Comparison of ENCODE assay signal across 38 cellular contexts in genomic region chr14:84541008-84541407, GRCh38.
"Had no signal": no experiment of that assay in that cellular context is flagged by ENCODE, and none has a peak within 500 bp of the region (broad histone marks: within the 10 kb centered on the region; RNA-seq: fewer than 3 reads in every experiment).

No MANE protein-coding gene starts in this region.

- H3K27ac Mint-ChIP-seq: activated naive CD4-positive, alpha-beta T cell treated with anti-CD3 and anti-CD28 coated beads, Interleukin-2, amount 10 ng/mL, durations not matched to agents 7 days and 5 days; activated naive CD4-positive, alpha-beta T cell treated with anti-CD3 and anti-CD28 coated beads, Interleukin-2, amount 50 U/mL, for 24 hours; activated naive CD4-positive, alpha-beta T cell treated with anti-CD3 and anti-CD28 coated beads, Interleukin-2, amount 50 U/mL, for 72 hours; activated naive CD8-positive, alpha-beta T cell; activated naive CD8-positive, alpha-beta T cell treated with anti-CD3 and anti-CD28 coated beads for 36 hours; activated naive CD8-positive, alpha-beta T cell treated with anti-CD3 and anti-CD28 coated beads, Interleukin-2, amount 10 ng/mL, durations not matched to agents 7 days and 5 days; activated naive CD8-positive, alpha-beta T cell treated with anti-CD3 and anti-CD28 coated beads, Interleukin-2, amount 50 U/mL, for 24 hours; activated T-cell treated with anti-CD3 and anti-CD28 coated beads, Interleukin-2, amount 50 U/mL, for 24 hours; activated T-cell treated with anti-CD3 and anti-CD28 coated beads, Interleukin-2, amount 50 U/mL, for 72 hours; activated T-helper 1 cell treated with anti-CD3 and anti-CD28 coated beads, Interleukin-12 subunit alpha, Interleukin-12 subunit beta, Interleukin-2, Interleukin-4 antibody, amounts not matched to agents 30 ng/mL and 10 ng/mL and 1 ng/mL, durations not matched to agents 14 hours and 24 hours and 36 hours; activated T-helper 17 cell treated with anti-CD3 and anti-CD28 coated beads, Interleukin-2, amount 50 U/mL, for 72 hours; activated T-helper 2 cell treated with anti-CD3 and anti-CD28 coated beads, Interferon-gamma antibody, Interleukin-2, Interleukin-4, amounts not matched to agents 10 μg/mL and 5 μg/mL and 100 μg/mL, durations not matched to agents 14 hours and 24 hours and 36 hours; brain had no signal

- H3K4me3 Mint-ChIP-seq: activated naive CD4-positive, alpha-beta T cell treated with anti-CD3 and anti-CD28 coated beads, Interleukin-2, amount 10 ng/mL, durations not matched to agents 7 days and 5 days; activated naive CD4-positive, alpha-beta T cell treated with anti-CD3 and anti-CD28 coated beads, Interleukin-2, amount 50 U/mL, for 24 hours; activated naive CD8-positive, alpha-beta T cell; activated naive CD8-positive, alpha-beta T cell treated with anti-CD3 and anti-CD28 coated beads for 36 hours; activated naive CD8-positive, alpha-beta T cell treated with anti-CD3 and anti-CD28 coated beads, Interleukin-2, amount 10 ng/mL, durations not matched to agents 7 days and 5 days; activated naive CD8-positive, alpha-beta T cell treated with anti-CD3 and anti-CD28 coated beads, Interleukin-2, amount 50 U/mL, for 24 hours; activated T-cell treated with anti-CD3 and anti-CD28 coated beads, Interleukin-2, amount 50 U/mL, for 24 hours; activated T-cell treated with anti-CD3 and anti-CD28 coated beads, Interleukin-2, amount 50 U/mL, for 4 hours; activated T-cell treated with anti-CD3 and anti-CD28 coated beads, Interleukin-2, amount 50 U/mL, for 72 hours; activated T-helper 1 cell treated with anti-CD3 and anti-CD28 coated beads, Interleukin-12 subunit alpha, Interleukin-12 subunit beta, Interleukin-2, Interleukin-4 antibody, amounts not matched to agents 30 ng/mL and 10 ng/mL and 1 ng/mL, durations not matched to agents 14 hours and 24 hours and 36 hours; activated T-helper 17 cell treated with anti-CD3 and anti-CD28 coated beads, Interleukin-2, amount 50 U/mL, for 72 hours; brain; central memory CD8-positive, alpha-beta T cell had no signal

- H3K27me3 Mint-ChIP-seq: activated naive CD4-positive, alpha-beta T cell treated with anti-CD3 and anti-CD28 coated beads, Interleukin-2, amount 10 ng/mL, durations not matched to agents 7 days and 5 days; activated naive CD4-positive, alpha-beta T cell treated with anti-CD3 and anti-CD28 coated beads, Interleukin-2, amount 50 U/mL, for 24 hours; activated naive CD8-positive, alpha-beta T cell; activated naive CD8-positive, alpha-beta T cell treated with anti-CD3 and anti-CD28 coated beads for 36 hours; activated naive CD8-positive, alpha-beta T cell treated with anti-CD3 and anti-CD28 coated beads, Interleukin-2, amount 10 ng/mL, durations not matched to agents 7 days and 5 days; activated naive CD8-positive, alpha-beta T cell treated with anti-CD3 and anti-CD28 coated beads, Interleukin-2, amount 50 U/mL, for 24 hours; activated T-cell treated with anti-CD3 and anti-CD28 coated beads, Interleukin-2, amount 50 U/mL, for 24 hours; activated T-helper 17 cell treated with anti-CD3 and anti-CD28 coated beads, Interleukin-2, amount 50 U/mL, for 72 hours; brain; central memory CD8-positive, alpha-beta T cell had no signal

- H3K27ac ChIP-seq: adrenal gland, ascending aorta, body of pancreas, brain microvascular endothelial cell, breast epithelium, cardiac muscle cell had no signal

- H3K4me1 Mint-ChIP-seq: activated naive CD4-positive, alpha-beta T cell treated with anti-CD3 and anti-CD28 coated beads, Interleukin-2, amount 10 ng/mL, durations not matched to agents 7 days and 5 days; activated naive CD4-positive, alpha-beta T cell treated with anti-CD3 and anti-CD28 coated beads, Interleukin-2, amount 50 U/mL, for 24 hours; activated naive CD8-positive, alpha-beta T cell treated with anti-CD3 and anti-CD28 coated beads for 36 hours; activated naive CD8-positive, alpha-beta T cell treated with anti-CD3 and anti-CD28 coated beads, Interleukin-2, amount 10 ng/mL, durations not matched to agents 7 days and 5 days; activated naive CD8-positive, alpha-beta T cell treated with anti-CD3 and anti-CD28 coated beads, Interleukin-2, amount 50 U/mL, for 24 hours; activated T-helper 17 cell treated with anti-CD3 and anti-CD28 coated beads, Interleukin-2, amount 50 U/mL, for 72 hours; central memory CD8-positive, alpha-beta T cell had no signal

- ATAC-seq: activated naive CD4-positive, alpha-beta T cell treated with anti-CD3 and anti-CD28 coated beads, Interleukin-2, amount 50 U/mL, for 72 hours; activated naive CD8-positive, alpha-beta T cell treated with anti-CD3 and anti-CD28 coated beads, Interleukin-2, amount 50 U/mL, for 24 hours; activated T-cell treated with anti-CD3 and anti-CD28 coated beads, Interleukin-2, amount 50 U/mL, for 4 hours; activated T-cell treated with anti-CD3 and anti-CD28 coated beads, Interleukin-2, amount 50 U/mL, for 72 hours; activated T-helper 17 cell treated with anti-CD3 and anti-CD28 coated beads, Interleukin-2, amount 50 U/mL, for 72 hours; body of pancreas had no signal

- H3K27me3 ChIP-seq: adrenal gland, ascending aorta, body of pancreas, brain microvascular endothelial cell, breast epithelium, cardiac muscle cell had no signal

- H3K36me3 Mint-ChIP-seq: activated naive CD4-positive, alpha-beta T cell treated with anti-CD3 and anti-CD28 coated beads, Interleukin-2, amount 10 ng/mL, durations not matched to agents 7 days and 5 days; activated naive CD4-positive, alpha-beta T cell treated with anti-CD3 and anti-CD28 coated beads, Interleukin-2, amount 50 U/mL, for 24 hours; activated naive CD4-positive, alpha-beta T cell treated with anti-CD3 and anti-CD28 coated beads, Interleukin-2, amount 50 U/mL, for 72 hours; activated naive CD8-positive, alpha-beta T cell; activated naive CD8-positive, alpha-beta T cell treated with anti-CD3 and anti-CD28 coated beads for 36 hours; activated naive CD8-positive, alpha-beta T cell treated with anti-CD3 and anti-CD28 coated beads, Interleukin-2, amount 10 ng/mL, durations not matched to agents 7 days and 5 days; brain had no signal

- H3K4me3 ChIP-seq: adrenal gland, ascending aorta, body of pancreas, breast epithelium, cardiac muscle cell had no signal

- H3K36me3 ChIP-seq: adrenal gland, ascending aorta, brain microvascular endothelial cell, breast epithelium, cardiac muscle cell had no signal

- H3K4me1 ChIP-seq: adrenal gland, ascending aorta, body of pancreas, breast epithelium had no signal

- H3K9me3 Mint-ChIP-seq: activated T-helper 1 cell treated with anti-CD3 and anti-CD28 coated beads, Interleukin-12 subunit alpha, Interleukin-12 subunit beta, Interleukin-2, Interleukin-4 antibody, amounts not matched to agents 30 ng/mL and 10 ng/mL and 1 ng/mL, durations not matched to agents 14 hours and 24 hours and 36 hours; brain had no signal

- H3K9me3 ChIP-seq: adrenal gland, ascending aorta, body of pancreas, breast epithelium had no signal

- FAIRE-seq: astrocyte, bronchial epithelial cell had no signal

- DNase-seq: activated effector memory CD4-positive, alpha-beta T cell treated with anti-CD3 and anti-CD28 coated beads, Interleukin-2, amount 50 U/mL, for 16 hours; activated effector memory CD4-positive, alpha-beta T cell treated with Interleukin-2 at 50 U/mL for 16 hours; activated gamma-delta T cell; activated gamma-delta T cell treated with Interleukin-2 at 50 U/mL for 16 hours; activated naive CD4-positive, alpha-beta T cell; activated naive CD4-positive, alpha-beta T cell treated with anti-CD3 and anti-CD28 coated beads, Interleukin-2, amount 10 ng/mL, durations not matched to agents 7 days and 5 days; activated naive CD4-positive, alpha-beta T cell treated with anti-CD3 and anti-CD28 coated beads, Interleukin-2, amount 50 U/mL, for 16 hours; activated naive CD4-positive, alpha-beta T cell treated with Interleukin-2 at 50 U/mL for 16 hours; activated naive CD8-positive, alpha-beta T cell treated with anti-CD3 and anti-CD28 coated beads for 36 hours; activated naive CD8-positive, alpha-beta T cell treated with anti-CD3 and anti-CD28 coated beads, Interleukin-2, amount 10 ng/mL, durations not matched to agents 7 days and 5 days; activated naive CD8-positive, alpha-beta T cell treated with anti-CD3 and anti-CD28 coated beads, Interleukin-2, amount 50 U/mL, for 24 hours; activated T-cell treated with anti-CD3 and anti-CD28 coated beads, Interleukin-2, amount 50 U/mL, for 24 hours; activated T-cell treated with anti-CD3 and anti-CD28 coated beads, Interleukin-2, amount 50 U/mL, for 4 hours; activated T-cell treated with anti-CD3 and anti-CD28 coated beads, Interleukin-2, amount 50 U/mL, for 48 hours; activated T-cell treated with anti-CD3 and anti-CD28 coated beads, Interleukin-2, amount 50 U/mL, for 72 hours; adrenal gland; amniotic stem cell; amygdala; anterior cingulate cortex; aorta; body of pancreas; brain microvascular endothelial cell; caudate nucleus; central memory CD4-positive, alpha-beta T cell; cerebellar nuclear complex had no signal
